In genomic region chr9:89420397-89420796, GRCh38 we compare ENCODE assay signal across 1 cellular context.
TF ChIP-seq lines count a peak whose summit lies in the region.

No MANE protein-coding gene starts in this region.

TF ChIP-seq in GM12878, 131 proteins besides CTCF, POLR2A, EP300 and RAD21:
- no peak for TF ChIP-seq CHD2 (IDR thresholded peaks at IDR 0.05; ENCODE audit: borderline replicate concordance, low read depth, low read length)
- TF ChIP-seq IKZF2 (IDR thresholded peaks at IDR 0.05), result 0 out of 4 replicates have a peak, but pooled peaks of 1 of the 2 experiments have one; percentile 21
TF ChIP-seq in GM12878: peak in this region for 1.
